Comparison of ENCODE assay signal across 8 cellular contexts in genomic region chr18:26470011-26470637, GRCh38.
A peak's percentile ranks its signal among the peaks of the same experiment; 100 is the strongest.
DNase-seq lines count a peak whose midpoint lies in the region; ATAC-seq lines count a peak whose summit lies in the region.

No MANE protein-coding gene starts in this region.

- peak; percentile 48 for DNase-seq in NCI-H1417 treated with DMSO at 0.1 percent for 48 hours (lab: John Stamatoyannopoulos, UW)
- peak; percentile 32 for DNase-seq in left kidney (ENCODE audit: low read depth, low spot score)
- no peak for DNase-seq in NOMO-1 treated with DMSO at 0.1 percent for 48 hours (lab: John Stamatoyannopoulos, UW; ENCODE audit: unreplicated experiment)
- no peak for DNase-seq in GDM1 (lab: John Stamatoyannopoulos, UW)
- DNase-seq in NOMO-1 (lab: John Stamatoyannopoulos, UW; ENCODE audit: unreplicated experiment in 2 of 2): no peak
- DNase-seq in stimulated activated CD4-positive, alpha-beta T cell treated with anti-CD3 and anti-CD28 coated beads, Interleukin-2, amount 100 ng/mL, for 48 hours: no peak

- ATAC-seq in GM18511 (IDR thresholded peaks at IDR 0.05; ENCODE audit: unreplicated experiment) (peak; percentile 84), HG02588 (IDR thresholded peaks at IDR 0.05; ENCODE audit: unreplicated experiment) (peak; percentile 83)

Comparison
In these comparisons a context has a peak if more than half of its experiments do, and no peak if none do; other contexts are left out.
1. DNase-seq: peak in NCI-H1417 treated with DMSO at 0.1 percent for 48 hours (single experiment) and left kidney (single experiment); none in NOMO-1 treated with DMSO at 0.1 percent for 48 hours (single experiment), GDM1 (single experiment), NOMO-1 (0 of 2) and stimulated activated CD4-positive, alpha-beta T cell treated with anti-CD3 and anti-CD28 coated beads, Interleukin-2, amount 100 ng/mL, for 48 hours (0 of 2).